In genomic region chr20:25549172-25549865, GRCh38 we compare ENCODE assay signal across 1 cellular context.
A peak's percentile ranks its signal among the peaks of the same experiment; 100 is the strongest.
TF ChIP-seq lines count a peak whose summit lies in the region.

No MANE protein-coding gene starts in this region.

TF ChIP-seq in HepG2, 621 proteins besides CTCF, POLR2A, EP300 and RAD21 (continued from another document):
- peak; percentile 17; the same call in 1 of the 2 replicates for TF ChIP-seq MAX (IDR thresholded peaks at IDR 0.05)
- TF ChIP-seq HHEX (CRISPR knock-in tag; IDR thresholded peaks at IDR 0.05): 0 out of 2 replicates have a peak, but pooled peaks have one; percentile 26
- 0 out of 2 replicates have a peak, but pooled peaks have one; percentile 49 for TF ChIP-seq HBP1 (CRISPR knock-in tag; IDR thresholded peaks at IDR 0.05; ENCODE audit: low read depth)
- peak; percentile 62 for TF ChIP-seq HNF4A (CRISPR knock-in tag; IDR thresholded peaks at IDR 0.05)
- TF ChIP-seq ZMAT5 (CRISPR knock-in tag; IDR thresholded peaks at IDR 0.05; ENCODE audit: borderline replicate concordance, low read depth): no peak
- TF ChIP-seq NFYC (CRISPR knock-in tag; IDR thresholded peaks at IDR 0.05): no peak
- TF ChIP-seq TFAP4 (IDR thresholded peaks at IDR 0.05; ENCODE audit: borderline replicate concordance, low read depth): peak; percentile 84; the same call in 1 of the 2 replicates
- TF ChIP-seq IKZF4 (CRISPR knock-in tag; IDR thresholded peaks at IDR 0.05; ENCODE audit: borderline replicate concordance, low read depth, not compliant biosample characterization): peak; percentile 23
- TF ChIP-seq SOX13 (IDR thresholded peaks at IDR 0.05): no peak
- peak in 1 of 2 experiments; percentile 59; a peak in 2 of 4 replicates for TF ChIP-seq SOX13 (CRISPR knock-in tag; conservative IDR thresholded peaks at IDR 0.05 in 1 of 2, IDR thresholded peaks at IDR 0.05 in 1 of 2)
- no peak for TF ChIP-seq MYNN (CRISPR knock-in tag; IDR thresholded peaks at IDR 0.05; ENCODE audit: low read depth)
- no peak for TF ChIP-seq ARNTL (CRISPR knock-in tag; IDR thresholded peaks at IDR 0.05)
- TF ChIP-seq ZNF710 (CRISPR knock-in tag; IDR thresholded peaks at IDR 0.05; ENCODE audit: borderline replicate concordance): peak; percentile 13; the same call in 1 of the 2 replicates
- peak; percentile 19; the same call in 1 of the 2 replicates for TF ChIP-seq PHF21A (CRISPR knock-in tag; IDR thresholded peaks at IDR 0.05)
- TF ChIP-seq PAXIP1 (CRISPR knock-in tag; conservative IDR thresholded peaks at IDR 0.05): 0 out of 2 replicates have a peak, but pooled peaks have one; percentile 20
- no peak for TF ChIP-seq NR2F6 (IDR thresholded peaks at IDR 0.05)
- TF ChIP-seq NR2F6 (CRISPR knock-in tag; IDR thresholded peaks at IDR 0.05): 0 out of 2 replicates have a peak, but pooled peaks have one; percentile 13
- 0 out of 2 replicates have a peak, but pooled peaks have one; percentile 40 for TF ChIP-seq ZNF280B (CRISPR knock-in tag; IDR thresholded peaks at IDR 0.05; ENCODE audit: borderline replicate concordance)
- peak; percentile 22 for TF ChIP-seq HNRNPLL (IDR thresholded peaks at IDR 0.05; ENCODE audit: low read depth, low read length, poor library complexity, severe bottlenecking)
- peak; percentile 46 for TF ChIP-seq RBM39 (IDR thresholded peaks at IDR 0.05; ENCODE audit: low read depth, low read length, poor library complexity, severe bottlenecking)
